1 cellular context compared by ENCODE assay signal in genomic region chr20:23606652-23607049, GRCh38.
TF ChIP-seq lines count a peak whose summit lies in the region.

No MANE protein-coding gene starts in this region.

TF ChIP-seq in HepG2, 621 proteins besides CTCF, POLR2A, EP300 and RAD21 (continued from another document and continues in another):
- TF ChIP-seq DZIP1 (CRISPR knock-in tag; IDR thresholded peaks at IDR 0.05), result no peak
- no peak for TF ChIP-seq TCF7 (IDR thresholded peaks at IDR 0.05; ENCODE audit: low read depth)
- no peak for TF ChIP-seq ZNF20 (CRISPR knock-in tag; IDR thresholded peaks at IDR 0.05)
- peak; percentile 73; the same call in 1 of the 2 replicates for TF ChIP-seq SMAD1 (CRISPR knock-in tag; IDR thresholded peaks at IDR 0.05; ENCODE audit: borderline replicate concordance, low read depth)
- no peak for TF ChIP-seq ARID3A (IDR thresholded peaks at IDR 0.05; ENCODE audit: low read depth, low read length)
- no peak for TF ChIP-seq SOX13 (IDR thresholded peaks at IDR 0.05)
- 0 out of 4 replicates have a peak, but pooled peaks of 1 of the 2 experiments have one; percentile 18 for TF ChIP-seq SOX13 (CRISPR knock-in tag; conservative IDR thresholded peaks at IDR 0.05 in 1 of 2, IDR thresholded peaks at IDR 0.05 in 1 of 2)
- no peak for TF ChIP-seq SALL2 (CRISPR knock-in tag; IDR thresholded peaks at IDR 0.05)
- TF ChIP-seq NPAS2 (CRISPR knock-in tag; IDR thresholded peaks at IDR 0.05; ENCODE audit: borderline replicate concordance), result no peak
- no peak for TF ChIP-seq ZNF670 (CRISPR knock-in tag; IDR thresholded peaks at IDR 0.05; ENCODE audit: borderline replicate concordance)
- TF ChIP-seq JUN (CRISPR knock-in tag; IDR thresholded peaks at IDR 0.05), result no peak
- no peak for TF ChIP-seq MEIS1 (CRISPR knock-in tag; IDR thresholded peaks at IDR 0.05; ENCODE audit: borderline replicate concordance)
- TF ChIP-seq CAMTA2 (CRISPR knock-in tag; IDR thresholded peaks at IDR 0.05; ENCODE audit: borderline replicate concordance), result no peak
- TF ChIP-seq KDM5A (IDR thresholded peaks at IDR 0.05; ENCODE audit: borderline replicate concordance, low read length), result no peak
- TF ChIP-seq DMTF1 (CRISPR knock-in tag; IDR thresholded peaks at IDR 0.05), result no peak
- no peak for TF ChIP-seq ZBTB38 (CRISPR knock-in tag; IDR thresholded peaks at IDR 0.05)
- TF ChIP-seq ZMAT5 (CRISPR knock-in tag; IDR thresholded peaks at IDR 0.05; ENCODE audit: borderline replicate concordance, low read depth), result no peak
- no peak for TF ChIP-seq POLR2AphosphoS5 (IDR thresholded peaks at IDR 0.05; ENCODE audit: low read depth, low read length)
- TF ChIP-seq ZNF646 (CRISPR knock-in tag; IDR thresholded peaks at IDR 0.05), result no peak
- no peak; the same call in 1 of the 2 replicates for TF ChIP-seq SIN3B (IDR thresholded peaks at IDR 0.05; ENCODE audit: low read length)
- no peak for TF ChIP-seq CENPBD1 (CRISPR knock-in tag; IDR thresholded peaks at IDR 0.05; ENCODE audit: borderline replicate concordance, low read depth)
- TF ChIP-seq IKZF1 (IDR thresholded peaks at IDR 0.05), result no peak
- TF ChIP-seq ZKSCAN5 (CRISPR knock-in tag; IDR thresholded peaks at IDR 0.05), result 0 out of 2 replicates have a peak, but pooled peaks have one; percentile 44
- no peak for TF ChIP-seq ZNF337 (CRISPR knock-in tag; IDR thresholded peaks at IDR 0.05; ENCODE audit: borderline replicate concordance, low read depth)
- TF ChIP-seq ARNTL (CRISPR knock-in tag; IDR thresholded peaks at IDR 0.05), result no peak
- no peak for TF ChIP-seq ZZZ3 (CRISPR knock-in tag; IDR thresholded peaks at IDR 0.05; ENCODE audit: borderline replicate concordance)
- 0 out of 2 replicates have a peak, but pooled peaks have one; percentile 33 for TF ChIP-seq ZNF510 (CRISPR knock-in tag; IDR thresholded peaks at IDR 0.05; ENCODE audit: low read depth)
- TF ChIP-seq XBP1 (CRISPR knock-in tag; IDR thresholded peaks at IDR 0.05), result no peak
- no peak for TF ChIP-seq TOPORS (CRISPR knock-in tag; IDR thresholded peaks at IDR 0.05)
- no peak for TF ChIP-seq ARHGAP35 (CRISPR knock-in tag; IDR thresholded peaks at IDR 0.05; ENCODE audit: borderline replicate concordance)
- no peak for TF ChIP-seq POLR2AphosphoS2 (IDR thresholded peaks at IDR 0.05; ENCODE audit: low read depth, low read length)
- TF ChIP-seq KDM3A (CRISPR knock-in tag; IDR thresholded peaks at IDR 0.05; ENCODE audit: low read depth), result no peak
- TF ChIP-seq MAX (IDR thresholded peaks at IDR 0.05), result no peak; the same call in 1 of the 2 replicates
- TF ChIP-seq PLSCR1 (CRISPR knock-in tag; IDR thresholded peaks at IDR 0.05; ENCODE audit: borderline replicate concordance), result no peak
- TF ChIP-seq CENPT (CRISPR knock-in tag; IDR thresholded peaks at IDR 0.05; ENCODE audit: low read depth), result no peak
- no peak for TF ChIP-seq JARID2 (CRISPR knock-in tag; IDR thresholded peaks at IDR 0.05; ENCODE audit: insufficient replicate concordance)
- 0 out of 2 replicates have a peak, but pooled peaks have one; percentile 23 for TF ChIP-seq ZNF556 (CRISPR knock-in tag; IDR thresholded peaks at IDR 0.05; ENCODE audit: borderline replicate concordance)
- no peak for TF ChIP-seq ZNF253 (CRISPR knock-in tag; IDR thresholded peaks at IDR 0.05; ENCODE audit: borderline replicate concordance)
- no peak for TF ChIP-seq SOX6 (IDR thresholded peaks at IDR 0.05)
- TF ChIP-seq SOX6 (CRISPR knock-in tag; IDR thresholded peaks at IDR 0.05), result 0 out of 2 replicates have a peak, but pooled peaks have one; percentile 17
- TF ChIP-seq YEATS4 (CRISPR knock-in tag; IDR thresholded peaks at IDR 0.05; ENCODE audit: borderline replicate concordance), result no peak
- no peak for TF ChIP-seq RFX1 (IDR thresholded peaks at IDR 0.05)
- TF ChIP-seq SAP130 (CRISPR knock-in tag; IDR thresholded peaks at IDR 0.05; ENCODE audit: low read depth), result 0 out of 2 replicates have a peak, but pooled peaks have one; percentile 16
- no peak for TF ChIP-seq ZNF747 (CRISPR knock-in tag; IDR thresholded peaks at IDR 0.05; ENCODE audit: borderline replicate concordance)
- no peak for TF ChIP-seq TAF15 (IDR thresholded peaks at IDR 0.05; ENCODE audit: low read depth, low read length, poor library complexity, severe bottlenecking)
- no peak for TF ChIP-seq SATB2 (CRISPR knock-in tag; IDR thresholded peaks at IDR 0.05)
- no peak for TF ChIP-seq HNF4G (IDR thresholded peaks at IDR 0.05; ENCODE audit: borderline replicate concordance, low read depth, low read length)
- 0 out of 2 replicates have a peak, but pooled peaks have one; percentile 47 for TF ChIP-seq HNF4G (CRISPR knock-in tag; IDR thresholded peaks at IDR 0.05; ENCODE audit: borderline replicate concordance, low read depth)
- TF ChIP-seq LRRFIP1 (CRISPR knock-in tag; conservative IDR thresholded peaks at IDR 0.05), result no peak
- TF ChIP-seq GATA4 (IDR thresholded peaks at IDR 0.05; ENCODE audit: borderline replicate concordance, low read depth), result no peak
- TF ChIP-seq HCFC1 (IDR thresholded peaks at IDR 0.05; ENCODE audit: low read depth, low read length), result no peak
- no peak for TF ChIP-seq KMT2B (CRISPR knock-in tag; IDR thresholded peaks at IDR 0.05)
